17 cellular contexts compared by ENCODE assay signal in genomic region chr16:53881371-53881770, GRCh38.
DNase-seq lines count a peak whose midpoint lies in the region; ATAC-seq, FAIRE-seq and TF ChIP-seq lines count a peak whose summit lies in the region.
"Had no signal": no experiment of that assay in that cellular context is flagged by ENCODE, and none has a peak within 500 bp of the region (broad histone marks: within the 10 kb centered on the region; RNA-seq: fewer than 3 reads in every experiment).

No MANE protein-coding gene starts in this region.

- peaks cover 33% of the 10 kb centered on the region for H3K36me3 Mint-ChIP-seq in HFFc6 (ENCODE audit: low read depth)
- H3K36me3 Mint-ChIP-seq in astrocyte (ENCODE audit: low read depth, unreplicated experiment) = peaks cover 9% of the 10 kb centered on the region

- TF ChIP-seq CTCF in AG04449 (IDR thresholded peaks at IDR 0.05; ENCODE audit: insufficient read depth, low read length, missing control alignments) (no peak), HFFc6 (IDR thresholded peaks at IDR 0.05) (no peak), astrocyte (IDR thresholded peaks at IDR 0.05; ENCODE audit: insufficient read depth, low read depth, low read length) (no peak), foreskin keratinocyte (conservative IDR thresholded peaks at IDR 0.05) (no peak), transverse colon (IDR thresholded peaks at IDR 0.05) (no peak)

- FAIRE-seq in astrocyte (lab: Jason Lieb, UNC) = no peak
- FAIRE-seq: GM12892 had no signal

- POLR2A ChIA-PET in AG04449 (lab: Yijun Ruan, JAX) = no interaction called here

- no peaks in the 10 kb centered on the region for H3K9me3 Mint-ChIP-seq in HFFc6
- H3K9me3 Mint-ChIP-seq in astrocyte (ENCODE audit: unreplicated experiment) = peaks cover 3% of the 10 kb centered on the region
- H3K9me3 Mint-ChIP-seq: activated CD4-positive, alpha-beta memory T cell treated with anti-CD3 and anti-CD28 coated beads, Interleukin-2, amount 10 ng/mL, durations not matched to agents 7 days and 5 days; mesothelial cell of epicardium had no signal

- CTCF ChIA-PET in AG04449 (lab: Yijun Ruan, JAX) = interaction anchor here (1.4 to 5.3 kb wide), 2 partner anchors 10 to 138 kb away, joined by 4 to 51 read pairs; no protein-coding TSS in a partner anchor

- H3K4me1 ChIP-seq in astrocyte (ENCODE audit: insufficient read depth, low read length) (no peaks in the 10 kb centered on the region), foreskin keratinocyte (peaks cover 4% of the 10 kb centered on the region), transverse colon (no peaks in the 10 kb centered on the region)

- intact Hi-C loops in transverse colon (cut with DNase I; ENCODE audit: low total_unique reads) = no loop called here

- H3K79me2 ChIP-seq in astrocyte (ENCODE audit: insufficient read depth, low read length) = no peaks in the 10 kb centered on the region

- H3K4me3 ChIP-seq in AG04449 (ENCODE audit: low read depth, low read length) = no peak overlapping the region
- no peak overlapping the region for H3K4me3 ChIP-seq in astrocyte (ENCODE audit: insufficient read depth, low read depth, low read length)
- H3K4me3 ChIP-seq in transverse colon = no peak overlapping the region

- H3K27me3 ChIP-seq in astrocyte (ENCODE audit: insufficient read depth, low read length) (no peaks in the 10 kb centered on the region), foreskin keratinocyte (no peaks in the 10 kb centered on the region), transverse colon (no peaks in the 10 kb centered on the region)

- no peak for TF ChIP-seq EP300 in transverse colon (IDR thresholded peaks at IDR 0.05; ENCODE audit: low read depth)

- H3K36me3 ChIP-seq in astrocyte (ENCODE audit: insufficient read depth, low read length) (peaks cover 6% of the 10 kb centered on the region), transverse colon (peaks cover 0 to 14% (median 0%) of the 10 kb centered on the region in 4 donors)

- peak; percentile 99 for ATAC-seq in foreskin keratinocyte
- no peak for ATAC-seq in HG03442 (IDR thresholded peaks at IDR 0.05; ENCODE audit: unreplicated experiment)
- ATAC-seq in GM19397 (IDR thresholded peaks at IDR 0.05; ENCODE audit: unreplicated experiment) = no peak

- no peak overlapping the region for H3K27ac ChIP-seq in astrocyte (ENCODE audit: low read depth, low read length)
- H3K27ac ChIP-seq in foreskin keratinocyte = peak overlapping the region; percentile 68
- no peak overlapping the region for H3K27ac ChIP-seq in transverse colon

- H3K9ac ChIP-seq in astrocyte (ENCODE audit: low read length) = no peak overlapping the region

- H3K4me1 Mint-ChIP-seq in HFFc6 (ENCODE audit: low read depth) (peaks cover 14% of the 10 kb centered on the region), astrocyte (ENCODE audit: low read depth, unreplicated experiment) (peaks cover 2% of the 10 kb centered on the region)
- H3K4me1 Mint-ChIP-seq: activated CD4-positive, alpha-beta memory T cell treated with anti-CD3 and anti-CD28 coated beads, Interleukin-2, amount 10 ng/mL, durations not matched to agents 7 days and 5 days had no signal

- H3K27me3 Mint-ChIP-seq in HFFc6 (ENCODE audit: insufficient read depth) (no peaks in the 10 kb centered on the region; the same call in none of the 2 replicates), astrocyte (ENCODE audit: low read depth, unreplicated experiment) (no peaks in the 10 kb centered on the region)
- H3K27me3 Mint-ChIP-seq: activated CD4-positive, alpha-beta memory T cell treated with anti-CD3 and anti-CD28 coated beads, Interleukin-2, amount 10 ng/mL, durations not matched to agents 7 days and 5 days; type B pancreatic cell had no signal

- in situ Hi-C loops in transverse colon (cut with MboI; ENCODE audit: low pct_ligation_motif_present in 1 of 4, low pct_unique_long_range_greater_than_20kb in 1 of 4, low sequenced_read_pairs in 3 of 4) = no loop called here

- H3K9me3 ChIP-seq in astrocyte (ENCODE audit: insufficient read depth, low read depth, low read length) (no peaks in the 10 kb centered on the region), transverse colon (no peaks in the 10 kb centered on the region)

- 93 to 100% methylated on average over 1 to 2 of the region's 2 CpGs for WGBS in transverse colon (ENCODE audit: low coverage in 1 of 2), 2 donors

- H2AFZ ChIP-seq in astrocyte (ENCODE audit: low read depth, low read length) = no peak overlapping the region

- H3K4me3 Mint-ChIP-seq in HFFc6 (no peak overlapping the region), astrocyte (ENCODE audit: unreplicated experiment) (no peak overlapping the region)
- H3K4me3 Mint-ChIP-seq: activated CD4-positive, alpha-beta memory T cell treated with anti-CD3 and anti-CD28 coated beads, Interleukin-2, amount 10 ng/mL, durations not matched to agents 7 days and 5 days; mesothelial cell of epicardium; type B pancreatic cell had no signal

- H4K20me1 ChIP-seq in astrocyte (ENCODE audit: insufficient read depth, low read length) = no peaks in the 10 kb centered on the region

- H3K4me2 ChIP-seq in astrocyte (ENCODE audit: low read length) = no peak overlapping the region

- H3K27ac Mint-ChIP-seq in HFFc6 = peak overlapping the region; percentile 82
- H3K27ac Mint-ChIP-seq in astrocyte (ENCODE audit: unreplicated experiment) = peak overlapping the region; percentile 69
- H3K27ac Mint-ChIP-seq: activated CD4-positive, alpha-beta memory T cell treated with anti-CD3 and anti-CD28 coated beads, Interleukin-2, amount 10 ng/mL, durations not matched to agents 7 days and 5 days; mesothelial cell of epicardium; type B pancreatic cell had no signal

- DNase-seq in AG04449 (ENCODE audit: low read depth, low spot score) = peak; percentile 38
- DNase-seq in HFFc6 = peak; percentile 77
- DNase-seq in astrocyte (ENCODE audit: low read depth) = peak; percentile 16
- peak; percentile 86 to 94 for DNase-seq in foreskin keratinocyte
- no peak for DNase-seq in transverse colon
- no peak for DNase-seq in NCI-H2029 treated with DMSO at 0.1 percent for 48 hours (lab: John Stamatoyannopoulos, UW)
- DNase-seq: activated CD4-positive, alpha-beta memory T cell treated with anti-CD3 and anti-CD28 coated beads, Interleukin-2, amount 10 ng/mL, durations not matched to agents 7 days and 5 days; activated effector memory CD4-positive, alpha-beta T cell treated with Interleukin-2 at 50 U/mL for 16 hours; AML-193; DMS153; MV-4-11; NCI-H226 had no signal

- no peak for TF ChIP-seq POLR2A in transverse colon (IDR thresholded peaks at IDR 0.05)

Comparison
In these comparisons a context has a peak if more than half of its experiments do, and no peak if none do; other contexts are left out.
1. DNase-seq: peak in AG04449 (single experiment), HFFc6 (single experiment), astrocyte (single experiment) and foreskin keratinocyte (2 of 2); none in transverse colon (single experiment) and NCI-H2029 treated with DMSO at 0.1 percent for 48 hours (single experiment).